ENCODE assay signal across 10 cellular contexts in genomic region chr10:73648252-73648651, GRCh38. TPM values are rescaled to one million over a fixed set of nuclear protein-coding genes. Genes with fewer than 3 reads are reported as not detected.
DNase-seq lines count a peak whose midpoint lies in the region; ATAC-seq, FAIRE-seq and TF ChIP-seq lines count a peak whose summit lies in the region.
"Had no signal": no experiment of that assay in that cellular context is flagged by ENCODE, and none has a peak within 500 bp of the region (broad histone marks: within the 10 kb centered on the region; RNA-seq: fewer than 3 reads in every experiment).

No MANE protein-coding gene starts in this region.

- no peak overlapping the region for H3K27ac Mint-ChIP-seq in activated T-helper 1 cell treated with anti-CD3 and anti-CD28 coated beads, Interleukin-12 subunit alpha, Interleukin-12 subunit beta, Interleukin-2, Interleukin-4 antibody, amounts not matched to agents 30 ng/mL and 10 ng/mL and 1 ng/mL, durations not matched to agents 14 hours and 24 hours and 36 hours

- peak in 3 of 4 donors; percentile 8 to 14 (median 9) for ATAC-seq in heart left ventricle
- ATAC-seq in pancreas, result peak in 3 of 4 donors; percentile 7 to 19 (median 19)

- no peaks in the 10 kb centered on the region for H3K9me3 Mint-ChIP-seq in activated T-helper 1 cell treated with anti-CD3 and anti-CD28 coated beads, Interleukin-12 subunit alpha, Interleukin-12 subunit beta, Interleukin-2, Interleukin-4 antibody, amounts not matched to agents 30 ng/mL and 10 ng/mL and 1 ng/mL, durations not matched to agents 14 hours and 24 hours and 36 hours

- DNase-seq in BE2C (peak; percentile 20), heart left ventricle (peak; percentile 42 to 71 (median 62)), pancreas (peak in 1 of 6 donors; percentile 67), COR-L47 (lab: John Stamatoyannopoulos, UW) (no peak), NCI-H1694 (lab: John Stamatoyannopoulos, UW) (no peak), COLO668 (lab: John Stamatoyannopoulos, UW; ENCODE audit: unreplicated experiment) (no peak), CD1c-positive myeloid dendritic cell (ENCODE audit: extremely low spot score) (no peak)
- DNase-seq in activated T-helper 1 cell treated with anti-CD3 and anti-CD28 coated beads, Interleukin-12 subunit alpha, Interleukin-12 subunit beta, Interleukin-2, Interleukin-4 antibody, amounts not matched to agents 30 ng/mL and 10 ng/mL and 1 ng/mL, durations not matched to agents 14 hours and 24 hours and 36 hours (ENCODE audit: low spot score), result no peak
- DNase-seq: NCI-H2081 treated with DMSO at 0.1 percent for 48 hours had no signal

- no peaks in the 10 kb centered on the region for H3K36me3 Mint-ChIP-seq in activated T-helper 1 cell treated with anti-CD3 and anti-CD28 coated beads, Interleukin-12 subunit alpha, Interleukin-12 subunit beta, Interleukin-2, Interleukin-4 antibody, amounts not matched to agents 30 ng/mL and 10 ng/mL and 1 ng/mL, durations not matched to agents 14 hours and 24 hours and 36 hours (ENCODE audit: low read depth)

- WGBS in heart left ventricle, 4 donors, result 7 to 40% (median 29%) methylated on average over 7 to 16 of the region's 16 CpGs
- WGBS in pancreas, 2 donors, result 58 to 66% methylated on average over 15 to 16 of the region's 16 CpGs

- H3K4me1 ChIP-seq in BE2C (no peaks in the 10 kb centered on the region), heart left ventricle (peaks cover 3 to 67% (median 28%) of the 10 kb centered on the region in 12 donors), pancreas (no peaks in the 10 kb centered on the region)

- H3K27me3 ChIP-seq in BE2C (no peaks in the 10 kb centered on the region), heart left ventricle (no peaks in the 10 kb centered on the region), pancreas (no peaks in the 10 kb centered on the region)
- H3K27me3 ChIP-seq: foreskin keratinocyte had no signal

- peaks cover 23% of the 10 kb centered on the region for H3K4me1 Mint-ChIP-seq in activated T-helper 1 cell treated with anti-CD3 and anti-CD28 coated beads, Interleukin-12 subunit alpha, Interleukin-12 subunit beta, Interleukin-2, Interleukin-4 antibody, amounts not matched to agents 30 ng/mL and 10 ng/mL and 1 ng/mL, durations not matched to agents 14 hours and 24 hours and 36 hours (ENCODE audit: low read depth)

- peaks cover 12% of the 10 kb centered on the region for H3K27me3 Mint-ChIP-seq in activated T-helper 1 cell treated with anti-CD3 and anti-CD28 coated beads, Interleukin-12 subunit alpha, Interleukin-12 subunit beta, Interleukin-2, Interleukin-4 antibody, amounts not matched to agents 30 ng/mL and 10 ng/mL and 1 ng/mL, durations not matched to agents 14 hours and 24 hours and 36 hours (ENCODE audit: insufficient read depth)

- peak overlapping the region; percentile 41 for H3K4me3 Mint-ChIP-seq in activated T-helper 1 cell treated with anti-CD3 and anti-CD28 coated beads, Interleukin-12 subunit alpha, Interleukin-12 subunit beta, Interleukin-2, Interleukin-4 antibody, amounts not matched to agents 30 ng/mL and 10 ng/mL and 1 ng/mL, durations not matched to agents 14 hours and 24 hours and 36 hours

- H3K27ac ChIP-seq in heart left ventricle (peak overlapping the region; percentile 11 to 99 (median 92)), pancreas (no peak overlapping the region)
- H3K27ac ChIP-seq: foreskin keratinocyte had no signal

- no peak for FAIRE-seq in pancreas (lab: Jason Lieb, UNC)

- TF ChIP-seq CTCF in BE2C (IDR thresholded peaks at IDR 0.05; ENCODE audit: low read depth, low read length) (no peak), heart left ventricle (IDR thresholded peaks at IDR 0.05) (no peak), pancreas (IDR thresholded peaks at IDR 0.05) (no peak)

- intact Hi-C loops in activated T-helper 1 cell treated with anti-CD3 and anti-CD28 coated beads, Interleukin-12 subunit alpha, Interleukin-12 subunit beta, Interleukin-2, Interleukin-4 antibody, amounts not matched to agents 30 ng/mL and 10 ng/mL and 1 ng/mL, durations not matched to agents 14 hours and 24 hours and 36 hours (cut with micrococcal nuclease), result no loop called here
- intact Hi-C loops in heart left ventricle (cut with DNase I), result loop anchor here in 1 of 10 donors (10.0 kb wide), 1 partner anchor 383 kb away; no protein-coding TSS in a partner anchor
- intact Hi-C loops in pancreas (cut with DNase I), result loop anchor here in 1 of 3 donors (10.0 kb wide), 1 partner anchor 113 kb away; no protein-coding TSS in a partner anchor

- peak overlapping the region; percentile 88 for H3K4me3 ChIP-seq in BE2C (ENCODE audit: low read depth, low read length)
- peak overlapping the region; percentile 33 to 88 (median 66) for H3K4me3 ChIP-seq in heart left ventricle
- peak overlapping the region; percentile 37 to 79 (median 49) for H3K4me3 ChIP-seq in pancreas

- H3K36me3 ChIP-seq in BE2C (no peaks in the 10 kb centered on the region), heart left ventricle (peaks cover 0 to 4% (median 0%) of the 10 kb centered on the region in 9 donors), pancreas (no peaks in the 10 kb centered on the region)

- no peaks in the 10 kb centered on the region for H3K9me3 ChIP-seq in BE2C
- no peaks in the 10 kb centered on the region for H3K9me3 ChIP-seq in heart left ventricle
- no peaks in the 10 kb centered on the region for H3K9me3 ChIP-seq in pancreas

- TF ChIP-seq POLR2A in heart left ventricle (IDR thresholded peaks at IDR 0.05), result no peak

RNA-seq across cellular contexts. Expression of gene MYOZ1, which starts 7.0 kb away (rescaled TPM):
- not detected for polyA plus RNA-seq in BE2C (2012; ENCODE audit: insufficient read depth, insufficient read length, low read depth)
- not detected in 2 replicates for total RNA-seq in activated T-helper 1 cell treated with anti-CD3 and anti-CD28 coated beads, Interleukin-12 subunit alpha, Interleukin-12 subunit beta, Interleukin-2, Interleukin-4 antibody, amounts not matched to agents 30 ng/mL and 10 ng/mL and 1 ng/mL, durations not matched to agents 14 hours and 24 hours and 36 hours
- 1 to 10 TPM in 3 of 9 donors, under 1 TPM in 5, not detected in 1; 0.23 to 2.5 (median 0.74) TPM for total RNA-seq in heart left ventricle
- under 1 TPM; 0.28 to 0.76 TPM for polyA plus RNA-seq in heart left ventricle
- total RNA-seq in pancreas, result under 1 TPM in 2 of 6 donors, not detected in 4; 0.21 to 0.31 TPM
- 1 to 10 TPM in 1 of 2 donors, under 1 TPM in 1; 0.11 to 1.2 TPM for polyA plus RNA-seq in pancreas
- total RNA-seq: foreskin keratinocyte had no signal

RNA-seq across cellular contexts. Expression of gene SYNPO2L, which starts 7.6 kb away (rescaled TPM):
- 0.11 TPM for polyA plus RNA-seq in BE2C (2012; ENCODE audit: insufficient read depth, insufficient read length, low read depth)
- 0.03 TPM in 1 of 2 replicates, not detected in the other for total RNA-seq in activated T-helper 1 cell treated with anti-CD3 and anti-CD28 coated beads, Interleukin-12 subunit alpha, Interleukin-12 subunit beta, Interleukin-2, Interleukin-4 antibody, amounts not matched to agents 30 ng/mL and 10 ng/mL and 1 ng/mL, durations not matched to agents 14 hours and 24 hours and 36 hours
- total RNA-seq in heart left ventricle (100 to 1,000 TPM; 129 to 649 (median 387) TPM), pancreas (under 1 TPM in 1 of 6 donors, not detected in 5; 0.31 TPM)
- polyA plus RNA-seq in heart left ventricle (100 to 1,000 TPM in 1 of 2 donors, 10 to 100 TPM in 1; 77.8 to 246 TPM), pancreas (under 1 TPM; 0.02 to 0.04 TPM)
- total RNA-seq: foreskin keratinocyte had no signal
- polyA plus RNA-seq: foreskin keratinocyte had no signal

RNA-seq across cellular contexts. Expression of gene AGAP5, which starts 49.7 kb away (rescaled TPM):
- polyA plus RNA-seq in BE2C (2012; ENCODE audit: insufficient read depth, insufficient read length, low read depth), result 9.6 TPM
- total RNA-seq in activated T-helper 1 cell treated with anti-CD3 and anti-CD28 coated beads, Interleukin-12 subunit alpha, Interleukin-12 subunit beta, Interleukin-2, Interleukin-4 antibody, amounts not matched to agents 30 ng/mL and 10 ng/mL and 1 ng/mL, durations not matched to agents 14 hours and 24 hours and 36 hours, result 10.2 and 11.0 TPM in 2 replicates
- total RNA-seq in heart left ventricle, result 1 to 10 TPM; 1.2 to 6.2 (median 3.3) TPM
- 1 to 10 TPM; 1.4 to 6.0 TPM for polyA plus RNA-seq in heart left ventricle
- total RNA-seq in pancreas, result 1 to 10 TPM; 4.3 to 8.7 (median 7.0) TPM
- 10 to 100 TPM; 11.8 to 18.4 TPM for polyA plus RNA-seq in pancreas

RNA-seq across cellular contexts. Expression of gene USP54, which starts 57.1 kb away (rescaled TPM):
- polyA plus RNA-seq in BE2C (2012; ENCODE audit: insufficient read depth, insufficient read length, low read depth), result 11.6 TPM
- 8.6 and 9.7 TPM in 2 replicates for total RNA-seq in activated T-helper 1 cell treated with anti-CD3 and anti-CD28 coated beads, Interleukin-12 subunit alpha, Interleukin-12 subunit beta, Interleukin-2, Interleukin-4 antibody, amounts not matched to agents 30 ng/mL and 10 ng/mL and 1 ng/mL, durations not matched to agents 14 hours and 24 hours and 36 hours
- total RNA-seq in heart left ventricle (10 to 100 TPM; 14.1 to 37.3 (median 20.1) TPM), pancreas (10 to 100 TPM; 14.8 to 49.9 (median 27.4) TPM)
- polyA plus RNA-seq in heart left ventricle (10 to 100 TPM in 1 of 2 donors, 1 to 10 TPM in 1; 9.1 to 10.4 TPM), pancreas (10 to 100 TPM; 12.1 to 15.6 TPM)

Comparison
In these comparisons a context has a peak if more than half of its experiments do, and no peak if none do; other contexts are left out.
1. DNase-seq: peak in BE2C (single experiment) and heart left ventricle (5 of 5); none in activated T-helper 1 cell treated with anti-CD3 and anti-CD28 coated beads, Interleukin-12 subunit alpha, Interleukin-12 subunit beta, Interleukin-2, Interleukin-4 antibody, amounts not matched to agents 30 ng/mL and 10 ng/mL and 1 ng/mL, durations not matched to agents 14 hours and 24 hours and 36 hours (single experiment), COR-L47 (single experiment), NCI-H1694 (single experiment), COLO668 (single experiment) and CD1c-positive myeloid dendritic cell (single experiment).
2. H3K27ac ChIP-seq: peak in heart left ventricle (12 of 12); none in pancreas (0 of 4).
3. RNA of gene SYNPO2L, which starts 7.6 kb away (total RNA-seq): 129 to 649 TPM in heart left ventricle; 0.31 TPM in pancreas and 0.03 TPM in activated T-helper 1 cell treated with anti-CD3 and anti-CD28 coated beads, Interleukin-12 subunit alpha, Interleukin-12 subunit beta, Interleukin-2, Interleukin-4 antibody, amounts not matched to agents 30 ng/mL and 10 ng/mL and 1 ng/mL, durations not matched to agents 14 hours and 24 hours and 36 hours; every median in the first group is over 10 times any median in the second.
4. Peak in every context shown above with its lines, with median percentiles within 50 percentile points of each other: H3K4me3 ChIP-seq.